Comparison of ENCODE assay signal across 36 cellular contexts in genomic region chr12:116624516-116624915, GRCh38.
"Had no signal": no experiment of that assay in that cellular context is flagged by ENCODE, and none has a peak within 500 bp of the region (broad histone marks: within the 10 kb centered on the region; RNA-seq: fewer than 3 reads in every experiment).

No MANE protein-coding gene starts in this region.

- H3K27ac ChIP-seq: ascending aorta, cardiac muscle cell, PC-9, RWPE1, WERI-Rb-1 had no signal

- H3K36me3 ChIP-seq: ascending aorta, cardiac muscle cell, MG63, WERI-Rb-1 had no signal

- H3K27me3 ChIP-seq: ascending aorta, cardiac muscle cell, MG63 had no signal

- DNase-seq: activated CD4-positive, alpha-beta memory T cell treated with anti-CD3 and anti-CD28 coated beads, Interleukin-2, amount 10 ng/mL, durations not matched to agents 7 days and 5 days; activated CD4-positive, alpha-beta T cell treated with anti-CD3 and anti-CD28 coated beads for 1 hour; activated CD4-positive, alpha-beta T cell treated with anti-CD3 and anti-CD28 coated beads for 48 hours; activated CD4-positive, CD25-positive, alpha-beta regulatory T cell; activated effector memory CD4-positive, alpha-beta T cell treated with anti-CD3 and anti-CD28 coated beads, Interleukin-2, amount 50 U/mL, for 16 hours; activated naive CD4-positive, alpha-beta T cell; activated naive CD8-positive, alpha-beta T cell treated with anti-CD3 and anti-CD28 coated beads, Interleukin-2, amount 10 ng/mL, durations not matched to agents 7 days and 5 days; activated T-cell treated with anti-CD3 and anti-CD28 coated beads, Interleukin-2, amount 50 U/mL, for 1 hour; activated T-cell treated with anti-CD3 and anti-CD28 coated beads, Interleukin-2, amount 50 U/mL, for 72 hours; amygdala; Karpas-422; MG63; NCI-H1048; NCI-H1105 treated with DMSO at 0.1 percent for 48 hours; NCI-H1436; NCI-H1694; NCI-H1930; NCI-H2081 treated with DMSO at 0.1 percent for 48 hours; NCI-H2171 treated with DMSO at 0.1 percent for 48 hours; NCI-H2227 treated with DMSO at 0.1 percent for 48 hours; NCI-H446; NCI-H510A treated with DMSO at 0.1 percent for 48 hours; NCI-H526 treated with DMSO at 0.1 percent for 48 hours; PC-9; SIG-M5; T-helper 1 cell; T-helper 2 cell; T-helper 9 cell; WERI-Rb-1 had no signal

- H3K4me3 ChIP-seq: ascending aorta, cardiac muscle cell, MG63, PC-9 had no signal

- H2AFZ ChIP-seq: PC-9 had no signal

- FAIRE-seq: RCC 7860 had no signal

- H3K9me3 ChIP-seq: MG63 had no signal

- H3K4me1 ChIP-seq: ascending aorta had no signal

- ATAC-seq: activated T-cell treated with anti-CD3 and anti-CD28 coated beads, Interleukin-2, amount 50 U/mL, for 72 hours; activated T-helper 17 cell treated with anti-CD3 and anti-CD28 coated beads, Interleukin-2, amount 50 U/mL, for 72 hours; Right ventricle myocardium inferior; SK-N-SH treated with all-trans-retinoic acid at 6 μM for 48 hours had no signal

- H3K4me2 ChIP-seq: PC-9 had no signal
